ENCODE assay signal across 1 cellular context in genomic region chr4:158826882-158827281, GRCh38.
TF ChIP-seq lines count a peak whose summit lies in the region.

No MANE protein-coding gene starts in this region.

TF ChIP-seq in GM23338, 12 proteins besides CTCF, POLR2A, EP300 and RAD21 (continued from another document):
- TF ChIP-seq ZNF462 (CRISPR knock-in tag; IDR thresholded peaks at IDR 0.05) = no peak
- no peak for TF ChIP-seq POLR2AphosphoS5 (IDR thresholded peaks at IDR 0.05; ENCODE audit: low read depth)
- TF ChIP-seq EZH2phosphoT487 (IDR thresholded peaks at IDR 0.05; ENCODE audit: unreplicated experiment) = no peak
- no peak for TF ChIP-seq CREB1 (CRISPR knock-in tag; IDR thresholded peaks at IDR 0.05; ENCODE audit: low read depth)
- TF ChIP-seq ETS1 (IDR thresholded peaks at IDR 0.05) = no peak
- no peak for TF ChIP-seq ZNF331 (CRISPR knock-in tag; IDR thresholded peaks at IDR 0.05; ENCODE audit: low read depth)
- TF ChIP-seq ZNF114 (CRISPR knock-in tag; IDR thresholded peaks at IDR 0.05) = no peak
- no peak for TF ChIP-seq JUNB (IDR thresholded peaks at IDR 0.05; ENCODE audit: unreplicated experiment)
